In the genomic region with DNA sequence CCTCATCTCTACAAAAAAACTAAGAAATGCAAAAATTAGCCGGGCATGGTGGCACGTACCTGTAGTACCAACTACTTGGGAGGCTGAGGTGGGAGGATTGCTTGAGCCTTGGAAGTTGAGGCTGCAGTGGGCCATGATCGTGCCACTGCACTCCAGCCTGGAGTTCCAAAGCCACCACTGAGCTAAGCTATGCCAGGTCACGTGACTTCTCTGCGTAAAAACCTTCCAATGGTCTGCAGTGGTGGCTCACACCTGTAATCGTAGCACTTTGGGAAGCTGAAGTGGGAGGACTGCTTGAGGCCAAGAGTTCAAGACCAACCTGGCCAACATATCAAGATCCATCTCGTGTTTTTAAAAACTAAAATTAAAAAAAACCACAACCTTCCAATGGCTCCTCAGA, we compare ENCODE assay signal across 2 cellular contexts.
A peak's percentile ranks its signal among the peaks of the same experiment; 100 is the strongest.
TF ChIP-seq lines count a peak whose summit lies in the region.

No MANE protein-coding gene starts in this region.

TF ChIP-seq in K562, 482 proteins besides CTCF, POLR2A, EP300 and RAD21 (continues in another document):
- TF ChIP-seq ADNP (tag; IDR thresholded peaks at IDR 0.05) (0 out of 2 replicates have a peak, but pooled peaks have one; percentile 58), CBFA2T2 (conservative IDR thresholded peaks at IDR 0.05) (peak; percentile 76), RBM25 (IDR thresholded peaks at IDR 0.05; ENCODE audit: low read depth, low read length, severe bottlenecking) (peak; percentile 21), L3MBTL2 (IDR thresholded peaks at IDR 0.05) (no peak), TOE1 (IDR thresholded peaks at IDR 0.05; ENCODE audit: borderline replicate concordance) (peak; percentile 92), TOE1 (CRISPR knock-in tag; IDR thresholded peaks at IDR 0.05; ENCODE audit: borderline replicate concordance, low read depth) (no peak), RAD51 (IDR thresholded peaks at IDR 0.05; ENCODE audit: borderline replicate concordance, low read depth) (peak; percentile 93)
- TF ChIP-seq, protein P1, sequence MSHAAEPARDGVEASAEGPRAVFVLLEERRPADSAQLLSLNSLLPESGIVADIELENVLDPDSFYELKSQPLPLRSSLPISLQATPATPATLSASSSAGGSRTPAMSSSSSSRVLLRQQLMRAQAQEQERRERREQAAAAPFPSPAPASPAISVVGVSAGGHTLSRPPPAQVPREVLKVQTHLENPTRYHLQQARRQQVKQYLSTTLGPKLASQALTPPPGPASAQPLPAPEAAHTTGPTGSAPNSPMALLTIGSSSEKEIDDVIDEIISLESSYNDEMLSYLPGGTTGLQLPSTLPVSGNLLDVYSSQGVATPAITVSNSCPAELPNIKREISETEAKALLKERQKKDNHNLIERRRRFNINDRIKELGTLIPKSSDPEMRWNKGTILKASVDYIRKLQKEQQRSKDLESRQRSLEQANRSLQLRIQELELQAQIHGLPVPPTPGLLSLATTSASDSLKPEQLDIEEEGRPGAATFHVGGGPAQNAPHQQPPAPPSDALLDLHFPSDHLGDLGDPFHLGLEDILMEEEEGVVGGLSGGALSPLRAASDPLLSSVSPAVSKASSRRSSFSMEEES (CRISPR knock-in tag; IDR thresholded peaks at IDR 0.05): peak; percentile 96
- TF ChIP-seq, protein P2, sequence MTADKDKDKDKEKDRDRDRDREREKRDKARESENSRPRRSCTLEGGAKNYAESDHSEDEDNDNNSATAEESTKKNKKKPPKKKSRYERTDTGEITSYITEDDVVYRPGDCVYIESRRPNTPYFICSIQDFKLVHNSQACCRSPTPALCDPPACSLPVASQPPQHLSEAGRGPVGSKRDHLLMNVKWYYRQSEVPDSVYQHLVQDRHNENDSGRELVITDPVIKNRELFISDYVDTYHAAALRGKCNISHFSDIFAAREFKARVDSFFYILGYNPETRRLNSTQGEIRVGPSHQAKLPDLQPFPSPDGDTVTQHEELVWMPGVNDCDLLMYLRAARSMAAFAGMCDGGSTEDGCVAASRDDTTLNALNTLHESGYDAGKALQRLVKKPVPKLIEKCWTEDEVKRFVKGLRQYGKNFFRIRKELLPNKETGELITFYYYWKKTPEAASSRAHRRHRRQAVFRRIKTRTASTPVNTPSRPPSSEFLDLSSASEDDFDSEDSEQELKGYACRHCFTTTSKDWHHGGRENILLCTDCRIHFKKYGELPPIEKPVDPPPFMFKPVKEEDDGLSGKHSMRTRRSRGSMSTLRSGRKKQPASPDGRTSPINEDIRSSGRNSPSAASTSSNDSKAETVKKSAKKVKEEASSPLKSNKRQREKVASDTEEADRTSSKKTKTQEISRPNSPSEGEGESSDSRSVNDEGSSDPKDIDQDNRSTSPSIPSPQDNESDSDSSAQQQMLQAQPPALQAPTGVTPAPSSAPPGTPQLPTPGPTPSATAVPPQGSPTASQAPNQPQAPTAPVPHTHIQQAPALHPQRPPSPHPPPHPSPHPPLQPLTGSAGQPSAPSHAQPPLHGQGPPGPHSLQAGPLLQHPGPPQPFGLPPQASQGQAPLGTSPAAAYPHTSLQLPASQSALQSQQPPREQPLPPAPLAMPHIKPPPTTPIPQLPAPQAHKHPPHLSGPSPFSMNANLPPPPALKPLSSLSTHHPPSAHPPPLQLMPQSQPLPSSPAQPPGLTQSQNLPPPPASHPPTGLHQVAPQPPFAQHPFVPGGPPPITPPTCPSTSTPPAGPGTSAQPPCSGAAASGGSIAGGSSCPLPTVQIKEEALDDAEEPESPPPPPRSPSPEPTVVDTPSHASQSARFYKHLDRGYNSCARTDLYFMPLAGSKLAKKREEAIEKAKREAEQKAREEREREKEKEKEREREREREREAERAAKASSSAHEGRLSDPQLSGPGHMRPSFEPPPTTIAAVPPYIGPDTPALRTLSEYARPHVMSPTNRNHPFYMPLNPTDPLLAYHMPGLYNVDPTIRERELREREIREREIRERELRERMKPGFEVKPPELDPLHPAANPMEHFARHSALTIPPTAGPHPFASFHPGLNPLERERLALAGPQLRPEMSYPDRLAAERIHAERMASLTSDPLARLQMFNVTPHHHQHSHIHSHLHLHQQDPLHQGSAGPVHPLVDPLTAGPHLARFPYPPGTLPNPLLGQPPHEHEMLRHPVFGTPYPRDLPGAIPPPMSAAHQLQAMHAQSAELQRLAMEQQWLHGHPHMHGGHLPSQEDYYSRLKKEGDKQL (CRISPR knock-in tag; IDR thresholded peaks at IDR 0.05; ENCODE audit: borderline replicate concordance): no peak
- TF ChIP-seq, protein P3, sequence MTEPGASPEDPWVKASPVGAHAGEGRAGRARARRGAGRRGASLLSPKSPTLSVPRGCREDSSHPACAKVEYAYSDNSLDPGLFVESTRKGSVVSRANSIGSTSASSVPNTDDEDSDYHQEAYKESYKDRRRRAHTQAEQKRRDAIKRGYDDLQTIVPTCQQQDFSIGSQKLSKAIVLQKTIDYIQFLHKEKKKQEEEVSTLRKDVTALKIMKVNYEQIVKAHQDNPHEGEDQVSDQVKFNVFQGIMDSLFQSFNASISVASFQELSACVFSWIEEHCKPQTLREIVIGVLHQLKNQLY (CRISPR knock-in tag; conservative IDR thresholded peaks at IDR 0.05): no peak
- TF ChIP-seq, protein P4, sequence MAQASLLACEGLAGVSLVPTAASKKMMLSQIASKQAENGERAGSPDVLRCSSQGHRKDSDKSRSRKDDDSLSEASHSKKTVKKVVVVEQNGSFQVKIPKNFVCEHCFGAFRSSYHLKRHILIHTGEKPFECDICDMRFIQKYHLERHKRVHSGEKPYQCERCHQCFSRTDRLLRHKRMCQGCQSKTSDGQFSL (CRISPR knock-in tag; IDR thresholded peaks at IDR 0.05): no peak
- TF ChIP-seq, protein P4 (tag; IDR thresholded peaks at IDR 0.05): no peak

TF ChIP-seq in neural cell, 6 proteins besides CTCF, POLR2A, EP300 and RAD21:
- TF ChIP-seq POLR2AphosphoS5 (IDR thresholded peaks at IDR 0.05): no peak
- TF ChIP-seq EZH2 (IDR thresholded peaks at IDR 0.05; ENCODE audit: borderline replicate concordance, insufficient read depth, low read length, poor library complexity, severe bottlenecking): no peak
- TF ChIP-seq, protein P5, sequence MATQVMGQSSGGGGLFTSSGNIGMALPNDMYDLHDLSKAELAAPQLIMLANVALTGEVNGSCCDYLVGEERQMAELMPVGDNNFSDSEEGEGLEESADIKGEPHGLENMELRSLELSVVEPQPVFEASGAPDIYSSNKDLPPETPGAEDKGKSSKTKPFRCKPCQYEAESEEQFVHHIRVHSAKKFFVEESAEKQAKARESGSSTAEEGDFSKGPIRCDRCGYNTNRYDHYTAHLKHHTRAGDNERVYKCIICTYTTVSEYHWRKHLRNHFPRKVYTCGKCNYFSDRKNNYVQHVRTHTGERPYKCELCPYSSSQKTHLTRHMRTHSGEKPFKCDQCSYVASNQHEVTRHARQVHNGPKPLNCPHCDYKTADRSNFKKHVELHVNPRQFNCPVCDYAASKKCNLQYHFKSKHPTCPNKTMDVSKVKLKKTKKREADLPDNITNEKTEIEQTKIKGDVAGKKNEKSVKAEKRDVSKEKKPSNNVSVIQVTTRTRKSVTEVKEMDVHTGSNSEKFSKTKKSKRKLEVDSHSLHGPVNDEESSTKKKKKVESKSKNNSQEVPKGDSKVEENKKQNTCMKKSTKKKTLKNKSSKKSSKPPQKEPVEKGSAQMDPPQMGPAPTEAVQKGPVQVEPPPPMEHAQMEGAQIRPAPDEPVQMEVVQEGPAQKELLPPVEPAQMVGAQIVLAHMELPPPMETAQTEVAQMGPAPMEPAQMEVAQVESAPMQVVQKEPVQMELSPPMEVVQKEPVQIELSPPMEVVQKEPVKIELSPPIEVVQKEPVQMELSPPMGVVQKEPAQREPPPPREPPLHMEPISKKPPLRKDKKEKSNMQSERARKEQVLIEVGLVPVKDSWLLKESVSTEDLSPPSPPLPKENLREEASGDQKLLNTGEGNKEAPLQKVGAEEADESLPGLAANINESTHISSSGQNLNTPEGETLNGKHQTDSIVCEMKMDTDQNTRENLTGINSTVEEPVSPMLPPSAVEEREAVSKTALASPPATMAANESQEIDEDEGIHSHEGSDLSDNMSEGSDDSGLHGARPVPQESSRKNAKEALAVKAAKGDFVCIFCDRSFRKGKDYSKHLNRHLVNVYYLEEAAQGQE (IDR thresholded peaks at IDR 0.05; ENCODE audit: borderline replicate concordance): no peak
- no peak for TF ChIP-seq SMC3 (conservative IDR thresholded peaks at IDR 0.05; ENCODE audit: poor library complexity)
- TF ChIP-seq MXI1 (conservative IDR thresholded peaks at IDR 0.05; ENCODE audit: poor library complexity, severe bottlenecking): no peak
- no peak for TF ChIP-seq TAF1 (IDR thresholded peaks at IDR 0.05; ENCODE audit: low read depth)
